Comparison of ENCODE assay signal across 30 cellular contexts in genomic region chr5:127097288-127097687, GRCh38. TPM values are rescaled to one million over a fixed set of nuclear protein-coding genes. Genes with fewer than 3 reads are reported as not detected.
DNase-seq lines count a peak whose midpoint lies in the region; ATAC-seq, FAIRE-seq and TF ChIP-seq lines count a peak whose summit lies in the region.
"Had no signal": no experiment of that assay in that cellular context is flagged by ENCODE, and none has a peak within 500 bp of the region (broad histone marks: within the 10 kb centered on the region; RNA-seq: fewer than 3 reads in every experiment).

No MANE protein-coding gene starts in this region.

- no peak for ATAC-seq in stimulated activated naive B cell treated with anti-CD40 and anti-IgM and Interleukin-4, amounts not matched to agents 10 μg/mL and 1 μg/mL and 100 μg/mL, for 72 hours (replicated peaks)
- ATAC-seq: activated CD4-positive, CD25-positive, alpha-beta regulatory T cell treated with anti-CD3 and anti-CD28 coated beads, Interleukin-2, amount 50 U/mL, for 24 hours; activated naive CD4-positive, alpha-beta T cell treated with anti-CD3 and anti-CD28 coated beads, Interleukin-2, amount 50 U/mL, for 72 hours; lower lobe of right lung; psoas muscle had no signal

- H3K27me3 ChIP-seq in astrocyte (ENCODE audit: insufficient read depth, low read length), result peaks cover 2% of the 10 kb centered on the region
- H3K27me3 ChIP-seq in neural progenitor cell, result no peaks in the 10 kb centered on the region
- H3K27me3 ChIP-seq in stomach, result no peaks in the 10 kb centered on the region
- H3K27me3 ChIP-seq: ascending aorta, upper lobe of left lung had no signal

- H3K4me3 Mint-ChIP-seq in astrocyte (ENCODE audit: unreplicated experiment) (peak overlapping the region; percentile 62), neural progenitor cell (no peak overlapping the region)
- H3K4me3 Mint-ChIP-seq in stimulated activated naive B cell treated with anti-CD40 and anti-IgM and Interleukin-4, amounts not matched to agents 10 μg/mL and 1 μg/mL and 100 μg/mL, for 72 hours, result no peak overlapping the region
- H3K4me3 Mint-ChIP-seq: activated CD4-positive, alpha-beta memory T cell treated with anti-CD3 and anti-CD28 coated beads for 36 hours; CD8-positive, alpha-beta memory T cell; central memory CD8-positive, alpha-beta T cell had no signal

- DNase-seq in NCI-H2081 (lab: John Stamatoyannopoulos, UW), result peak; percentile 18 to 39
- DNase-seq in NCI-H2081 treated with DMSO at 0.1 percent for 48 hours (lab: John Stamatoyannopoulos, UW), result no peak
- peak; percentile 25 for DNase-seq in NCI-H526 treated with DMSO at 0.1 percent for 48 hours (lab: John Stamatoyannopoulos, UW)
- DNase-seq in astrocyte (ENCODE audit: low read depth), result no peak
- DNase-seq in neural progenitor cell (ENCODE audit: low spot score), result no peak
- no peak for DNase-seq in stimulated activated naive B cell treated with anti-CD40 and anti-IgM and Interleukin-4, amounts not matched to agents 10 μg/mL and 1 μg/mL and 100 μg/mL, for 72 hours
- no peak for DNase-seq in stomach
- no peak for DNase-seq in T1000 (lab: John Stamatoyannopoulos, UW)
- DNase-seq: activated CD4-positive, alpha-beta memory T cell treated with anti-CD3 and anti-CD28 coated beads for 36 hours; activated CD8-positive, alpha-beta memory T cell treated with anti-CD3 and anti-CD28 coated beads, Interleukin-2, amount 50 U/mL, for 48 hours; CD8-positive, alpha-beta memory T cell; DMS53; H7; head of caudate nucleus; Kasumi-1; kidney glomerular epithelial cell; lower lobe of right lung; NCI-H1048; NCI-H524; psoas muscle; Right ventricle myocardium superior; substantia nigra; upper lobe of left lung had no signal

- H3K4me1 Mint-ChIP-seq in astrocyte (ENCODE audit: low read depth, unreplicated experiment), result peaks cover 31% of the 10 kb centered on the region
- H3K4me1 Mint-ChIP-seq in neural progenitor cell, result peaks cover 20% of the 10 kb centered on the region
- no peaks in the 10 kb centered on the region for H3K4me1 Mint-ChIP-seq in stimulated activated naive B cell treated with anti-CD40 and anti-IgM and Interleukin-4, amounts not matched to agents 10 μg/mL and 1 μg/mL and 100 μg/mL, for 72 hours
- H3K4me1 Mint-ChIP-seq: CD8-positive, alpha-beta memory T cell; central memory CD8-positive, alpha-beta T cell had no signal

- no peaks in the 10 kb centered on the region for H3F3A ChIP-seq in neural progenitor cell (ENCODE audit: low read depth)

- H3K4me1 ChIP-seq in astrocyte (ENCODE audit: insufficient read depth, low read length) (peaks cover 6% of the 10 kb centered on the region), neural progenitor cell (peaks cover 32% of the 10 kb centered on the region), stomach (no peaks in the 10 kb centered on the region)
- H3K4me1 ChIP-seq: ascending aorta, lower lobe of right lung, psoas muscle had no signal

- H3K9me3 ChIP-seq in astrocyte (ENCODE audit: insufficient read depth, low read depth, low read length) (no peaks in the 10 kb centered on the region), neural progenitor cell (ENCODE audit: low read depth) (no peaks in the 10 kb centered on the region), stomach (no peaks in the 10 kb centered on the region)
- H3K9me3 ChIP-seq: ascending aorta, lower lobe of right lung, psoas muscle, upper lobe of left lung had no signal

- no peaks in the 10 kb centered on the region for H3K27me3 Mint-ChIP-seq in astrocyte (ENCODE audit: low read depth, unreplicated experiment)
- peaks cover 2% of the 10 kb centered on the region for H3K27me3 Mint-ChIP-seq in neural progenitor cell (ENCODE audit: insufficient read depth, low read depth)
- no peaks in the 10 kb centered on the region for H3K27me3 Mint-ChIP-seq in stimulated activated naive B cell treated with anti-CD40 and anti-IgM and Interleukin-4, amounts not matched to agents 10 μg/mL and 1 μg/mL and 100 μg/mL, for 72 hours
- H3K27me3 Mint-ChIP-seq: activated CD4-positive, alpha-beta memory T cell treated with anti-CD3 and anti-CD28 coated beads for 36 hours; central memory CD8-positive, alpha-beta T cell had no signal

- TF ChIP-seq EP300 in stomach (IDR thresholded peaks at IDR 0.05), result no peak

- TF ChIP-seq CTCF in astrocyte (IDR thresholded peaks at IDR 0.05; ENCODE audit: insufficient read depth, low read depth, low read length), result no peak
- no peak for TF ChIP-seq CTCF in neural progenitor cell (IDR thresholded peaks at IDR 0.05)
- no peak for TF ChIP-seq CTCF in stomach (IDR thresholded peaks at IDR 0.05)

- intact Hi-C loops in stomach (cut with DNase I; ENCODE audit: low total_unique reads), result no loop called here

- H4K20me1 ChIP-seq in astrocyte (ENCODE audit: insufficient read depth, low read length) (no peaks in the 10 kb centered on the region), neural progenitor cell (ENCODE audit: low read depth) (no peaks in the 10 kb centered on the region)

- H3K27ac ChIP-seq in astrocyte (ENCODE audit: low read depth, low read length) (no peak overlapping the region), neural progenitor cell (no peak overlapping the region), stomach (no peak overlapping the region)
- H3K27ac ChIP-seq: ascending aorta, epithelial cell of prostate, lower lobe of right lung, psoas muscle, upper lobe of left lung had no signal

- no peaks in the 10 kb centered on the region for H3K79me2 ChIP-seq in astrocyte (ENCODE audit: insufficient read depth, low read length)
- H3K79me2 ChIP-seq in neural progenitor cell (ENCODE audit: low read depth), result no peaks in the 10 kb centered on the region

- FAIRE-seq in astrocyte (lab: Jason Lieb, UNC), result no peak

- no peak for TF ChIP-seq POLR2A in stomach (IDR thresholded peaks at IDR 0.05)

- H3K4me2 ChIP-seq in astrocyte (ENCODE audit: low read length) (no peak overlapping the region), neural progenitor cell (peak overlapping the region; percentile 44)

- H2AFZ ChIP-seq in astrocyte (ENCODE audit: low read depth, low read length) (no peak overlapping the region), neural progenitor cell (replicated peaks) (peak overlapping the region; percentile 64)

- H3K36me3 ChIP-seq in astrocyte (ENCODE audit: insufficient read depth, low read length) (no peaks in the 10 kb centered on the region), neural progenitor cell (no peaks in the 10 kb centered on the region), stomach (no peaks in the 10 kb centered on the region)
- H3K36me3 ChIP-seq: ascending aorta, lower lobe of right lung, upper lobe of left lung had no signal

- 53 to 78% (median 64%) methylated on average over 3 of the region's 3 CpGs for WGBS in stomach, 5 donors

- H3K36me3 Mint-ChIP-seq in astrocyte (ENCODE audit: low read depth, unreplicated experiment), result no peaks in the 10 kb centered on the region
- no peaks in the 10 kb centered on the region for H3K36me3 Mint-ChIP-seq in neural progenitor cell
- H3K36me3 Mint-ChIP-seq in stimulated activated naive B cell treated with anti-CD40 and anti-IgM and Interleukin-4, amounts not matched to agents 10 μg/mL and 1 μg/mL and 100 μg/mL, for 72 hours, result no peaks in the 10 kb centered on the region
- H3K36me3 Mint-ChIP-seq: activated CD4-positive, alpha-beta memory T cell treated with anti-CD3 and anti-CD28 coated beads for 36 hours; activated naive CD4-positive, alpha-beta T cell treated with anti-CD3 and anti-CD28 coated beads, Interleukin-2, amount 50 U/mL, for 72 hours; CD8-positive, alpha-beta memory T cell had no signal

- H3K9me3 Mint-ChIP-seq in astrocyte (ENCODE audit: unreplicated experiment) (no peaks in the 10 kb centered on the region), neural progenitor cell (no peaks in the 10 kb centered on the region)
- H3K9me3 Mint-ChIP-seq in stimulated activated naive B cell treated with anti-CD40 and anti-IgM and Interleukin-4, amounts not matched to agents 10 μg/mL and 1 μg/mL and 100 μg/mL, for 72 hours, result no peaks in the 10 kb centered on the region
- H3K9me3 Mint-ChIP-seq: activated CD4-positive, alpha-beta memory T cell treated with anti-CD3 and anti-CD28 coated beads for 36 hours; activated naive CD4-positive, alpha-beta T cell treated with anti-CD3 and anti-CD28 coated beads, Interleukin-2, amount 50 U/mL, for 72 hours; activated T-helper 2 cell treated with anti-CD3 and anti-CD28 coated beads, Interferon-gamma antibody, Interleukin-2, Interleukin-4, amounts not matched to agents 10 μg/mL and 5 μg/mL and 100 μg/mL, durations not matched to agents 14 hours and 24 hours and 36 hours; CD8-positive, alpha-beta memory T cell; central memory CD8-positive, alpha-beta T cell had no signal

- H3K27ac Mint-ChIP-seq in astrocyte (ENCODE audit: unreplicated experiment), result no peak overlapping the region
- no peak overlapping the region for H3K27ac Mint-ChIP-seq in neural progenitor cell
- H3K27ac Mint-ChIP-seq in stimulated activated naive B cell treated with anti-CD40 and anti-IgM and Interleukin-4, amounts not matched to agents 10 μg/mL and 1 μg/mL and 100 μg/mL, for 72 hours, result no peak overlapping the region
- H3K27ac Mint-ChIP-seq: activated CD4-positive, alpha-beta memory T cell treated with anti-CD3 and anti-CD28 coated beads for 36 hours; activated naive CD4-positive, alpha-beta T cell treated with anti-CD3 and anti-CD28 coated beads, Interleukin-2, amount 50 U/mL, for 72 hours; activated T-helper 2 cell treated with anti-CD3 and anti-CD28 coated beads, Interferon-gamma antibody, Interleukin-2, Interleukin-4, amounts not matched to agents 10 μg/mL and 5 μg/mL and 100 μg/mL, durations not matched to agents 14 hours and 24 hours and 36 hours had no signal

- no peak overlapping the region for H3K4me3 ChIP-seq in astrocyte (ENCODE audit: insufficient read depth, low read depth, low read length)
- H3K4me3 ChIP-seq in neural progenitor cell, result no peak overlapping the region
- H3K4me3 ChIP-seq in stomach, result no peak overlapping the region
- H3K4me3 ChIP-seq: ascending aorta, lower lobe of right lung, psoas muscle, upper lobe of left lung had no signal

- no peak overlapping the region for H3K9ac ChIP-seq in astrocyte (ENCODE audit: low read length)
- no peak overlapping the region for H3K9ac ChIP-seq in neural progenitor cell

RNA-seq across cellular contexts. Expression of gene C5orf63, which starts 24.0 kb away (rescaled TPM):
- 0.36 and 1.6 TPM in 2 replicates for total RNA-seq in astrocyte
- total RNA-seq in neural progenitor cell (ENCODE audit: low replicate concordance), result 0.09 and 1.5 TPM in 2 replicates
- total RNA-seq in stomach, result 10 to 100 TPM in 3 of 5 donors, 1 to 10 TPM in 1, under 1 TPM in 1; 0.45 to 16.8 (median 12.3) TPM
- 1 to 10 TPM; 2.0 to 5.2 (median 4.7) TPM for polyA plus RNA-seq in stomach
- total RNA-seq: ascending aorta had no signal
- polyA plus RNA-seq: neural cell had no signal

Comparison
In these comparisons a context has a peak if more than half of its experiments do, and no peak if none do; other contexts are left out.
1. DNase-seq: peak in NCI-H2081 (2 of 2) and NCI-H526 treated with DMSO at 0.1 percent for 48 hours (single experiment); none in NCI-H2081 treated with DMSO at 0.1 percent for 48 hours (single experiment), astrocyte (single experiment), neural progenitor cell (single experiment), stimulated activated naive B cell treated with anti-CD40 and anti-IgM and Interleukin-4, amounts not matched to agents 10 μg/mL and 1 μg/mL and 100 μg/mL, for 72 hours (single experiment), stomach (single experiment) and T1000 (single experiment).